17 cellular contexts compared by ENCODE assay signal in genomic region chr1:56389813-56390539, GRCh38.
DNase-seq lines count a peak whose midpoint lies in the region; ATAC-seq, FAIRE-seq and TF ChIP-seq lines count a peak whose summit lies in the region.
"Had no signal": no experiment of that assay in that cellular context is flagged by ENCODE, and none has a peak within 500 bp of the region (broad histone marks: within the 10 kb centered on the region; RNA-seq: fewer than 3 reads in every experiment).

No MANE protein-coding gene starts in this region.

- TF ChIP-seq CTCF in HepG2 (CRISPR knock-in tag; IDR thresholded peaks at IDR 0.05) (no peak), right lobe of liver (IDR thresholded peaks at IDR 0.05) (no peak), SK-N-SH (IDR thresholded peaks at IDR 0.05) (no peak), OCI-LY7 (conservative IDR thresholded peaks at IDR 0.05; ENCODE audit: low read length) (no peak)

- in situ Hi-C loops in HepG2 (cut with HindIII; ENCODE audit: extremely low pct_ligation_motif_present, low pct_unique_long_range_greater_than_20kb) = no loop called here

- ATAC-seq in HepG2 (no peak), right lobe of liver (no peak), HG02973 (IDR thresholded peaks at IDR 0.05; ENCODE audit: unreplicated experiment) (no peak)

- TF ChIP-seq EP300 in HepG2 (IDR thresholded peaks at IDR 0.05; ENCODE audit: low read depth in 2 of 2, low read length in 2 of 2) = no peak
- no peak for TF ChIP-seq EP300 in HepG2 (CRISPR knock-in tag; IDR thresholded peaks at IDR 0.05; ENCODE audit: borderline replicate concordance)
- TF ChIP-seq EP300 in SK-N-SH (IDR thresholded peaks at IDR 0.05; ENCODE audit: borderline replicate concordance in 1 of 2, low read depth in 1 of 2, low read length in 1 of 2) = no peak

- no TSS peak for BruUV-seq in HepG2 (replicated peaks; lab: Mats Ljungman, UMichigan)
- BruUV-seq in OCI-LY7 (replicated peaks; lab: Mats Ljungman, UMichigan) = no TSS peak

- no peak overlapping the region for H3K4me2 ChIP-seq in HepG2 (ENCODE audit: low read depth, low read length)
- no peak overlapping the region for H3K4me2 ChIP-seq in SK-N-SH
- no peak overlapping the region for H3K4me2 ChIP-seq in OCI-LY7 (ENCODE audit: low read length)
- H3K4me2 ChIP-seq: KMS-11 had no signal

- no peaks in the 10 kb centered on the region for H3F3A ChIP-seq in SK-N-SH (replicated peaks; ENCODE audit: insufficient read depth)

- CTCF ChIA-PET in HepG2 (lab: Yijun Ruan, JAX; ENCODE audit: low intra/inter-chr PET ratio, low total read pairs) (no interaction called here), SK-N-SH (lab: Yijun Ruan, JAX) (no interaction called here), OCI-LY7 (lab: Charles Lee; ENCODE audit: unreplicated experiment) (no interaction called here)

- no peak overlapping the region for H3K27ac ChIP-seq in HepG2 (ENCODE audit: extremely low read length, insufficient read depth, low read length)
- H3K27ac ChIP-seq in right lobe of liver = no peak overlapping the region
- H3K27ac ChIP-seq in SK-N-SH (ENCODE audit: low read depth in 2 of 2, low read length in 1 of 2) = no peak overlapping the region
- H3K27ac ChIP-seq in OCI-LY7 (ENCODE audit: low read depth, low read length, poor library complexity, severe bottlenecking) = no peak overlapping the region
- H3K27ac ChIP-seq: esophagus squamous epithelium, KMS-11, pancreas, SK-N-MC, thoracic aorta had no signal

- H3K4me1 ChIP-seq in HepG2 (ENCODE audit: insufficient read depth, low read length) (peaks cover 25% of the 10 kb centered on the region), right lobe of liver (no peaks in the 10 kb centered on the region), SK-N-SH (ENCODE audit: control insufficient read depth in 1 of 2, insufficient read depth in 2 of 2, low read depth in 1 of 2, low read length in 1 of 2) (no peaks in the 10 kb centered on the region; a peak in 1 of 4 replicates), OCI-LY7 (ENCODE audit: insufficient read depth, low read length, poor library complexity, severe bottlenecking) (no peaks in the 10 kb centered on the region)
- H3K4me1 ChIP-seq: pancreas had no signal

- intact Hi-C loops in HepG2 (cut with micrococcal nuclease; ENCODE audit: unreplicated experiment) = no loop called here
- intact Hi-C loops in right lobe of liver (cut with DNase I) = no loop called here
- intact Hi-C loops in OCI-LY7 (cut with micrococcal nuclease; ENCODE audit: unreplicated experiment) = no loop called here

- TF ChIP-seq RAD21 in HepG2 (CRISPR knock-in tag; IDR thresholded peaks at IDR 0.05) = no peak
- TF ChIP-seq RAD21 in SK-N-SH (IDR thresholded peaks at IDR 0.05; ENCODE audit: low read length) = no peak

- H4K20me1 ChIP-seq in HepG2 (ENCODE audit: insufficient read depth, low read length) (no peaks in the 10 kb centered on the region), SK-N-SH (ENCODE audit: insufficient read depth) (no peaks in the 10 kb centered on the region), OCI-LY7 (ENCODE audit: insufficient read depth, low read length) (no peaks in the 10 kb centered on the region)

- no peak overlapping the region for H3K4me3 ChIP-seq in HepG2 (replicated peaks in 1 of 3; ENCODE audit: insufficient read depth in 1 of 3, low read depth in 2 of 3, low read length in 3 of 3)
- no peak overlapping the region for H3K4me3 ChIP-seq in right lobe of liver
- no peak overlapping the region for H3K4me3 ChIP-seq in SK-N-SH (ENCODE audit: low read depth in 2 of 2, low read length in 1 of 2)
- H3K4me3 ChIP-seq in iPS-18c (ENCODE audit: insufficient read depth, low read depth, low read length) = peak overlapping the region; percentile 20; the same call in 1 of the 2 replicates
- no peak overlapping the region for H3K4me3 ChIP-seq in OCI-LY7 (ENCODE audit: low read depth, low read length, poor library complexity, severe bottlenecking)
- H3K4me3 ChIP-seq: esophagus squamous epithelium, pancreas, SK-N-MC, thoracic aorta had no signal

- POLR2A ChIA-PET in HepG2 (lab: Yijun Ruan, JAX) (no interaction called here), SK-N-SH (lab: Yijun Ruan, JAX) (no interaction called here), OCI-LY7 (lab: Charles Lee) (interaction anchor here (0.6 kb wide), 1 partner anchor 85 kb away, joined by 5 read pairs; no protein-coding TSS in a partner anchor)

- H2AFZ ChIP-seq in HepG2 (ENCODE audit: low read length) (no peak overlapping the region), SK-N-SH (ENCODE audit: low read depth) (no peak overlapping the region), OCI-LY7 (ENCODE audit: low read length) (no peak overlapping the region)

- H3K9me3 ChIP-seq in HepG2 (ENCODE audit: low read length) (no peaks in the 10 kb centered on the region), right lobe of liver (no peaks in the 10 kb centered on the region), SK-N-SH (no peaks in the 10 kb centered on the region), iPS-18c (ENCODE audit: control insufficient read depth, insufficient read depth, low read length) (no peaks in the 10 kb centered on the region), OCI-LY7 (ENCODE audit: low read length) (no peaks in the 10 kb centered on the region)
- H3K9me3 ChIP-seq: esophagus squamous epithelium, pancreas, thoracic aorta had no signal

- DNase-seq in HepG2 (ENCODE audit: low spot score) = no peak
- DNase-seq in right lobe of liver = no peak
- peak; percentile 32 for DNase-seq in SK-N-SH
- DNase-seq in stimulated activated CD4-positive, alpha-beta T cell treated with anti-CD3 and anti-CD28 coated beads, Interleukin-12 subunit alpha, Interleukin-12 subunit beta, amount 100 ng/mL, for 4 hours = no peak
- no peak for DNase-seq in NCI-H345 (lab: John Stamatoyannopoulos, UW)
- no peak for DNase-seq in OCI-LY7 (ENCODE audit: low spot score)
- DNase-seq: ACHN, esophagus squamous epithelium, hippocampal formation, NCI-H2029, pancreas had no signal

- H3K9me2 ChIP-seq in SK-N-SH (no peaks in the 10 kb centered on the region), OCI-LY7 (ENCODE audit: insufficient read depth, low read length) (no peaks in the 10 kb centered on the region; the same call in 1 of the 2 replicates)

- FAIRE-seq in HepG2 (lab: Jason Lieb, UNC) = no peak
- FAIRE-seq: colon, pancreas had no signal

- H3K79me2 ChIP-seq in HepG2 (ENCODE audit: insufficient read depth, low read length) (no peaks in the 10 kb centered on the region), SK-N-SH (ENCODE audit: insufficient read depth) (no peaks in the 10 kb centered on the region), OCI-LY7 (ENCODE audit: insufficient read depth, low read depth, low read length) (no peaks in the 10 kb centered on the region)

- H3K27me3 ChIP-seq in HepG2 (ENCODE audit: control insufficient read depth in 1 of 2, insufficient read depth in 2 of 2, low read length in 2 of 2) (no peaks in the 10 kb centered on the region), right lobe of liver (no peaks in the 10 kb centered on the region), SK-N-SH (ENCODE audit: insufficient read depth) (no peaks in the 10 kb centered on the region)
- H3K27me3 ChIP-seq: esophagus squamous epithelium, pancreas had no signal

- TF ChIP-seq POLR2A in HepG2 (IDR thresholded peaks at IDR 0.05; ENCODE audit: insufficient read depth in 1 of 2, low read depth in 2 of 2, low read length in 2 of 2) (no peak), right lobe of liver (IDR thresholded peaks at IDR 0.05) (no peak)

- H3K36me3 ChIP-seq in HepG2 (replicated peaks in 1 of 2; ENCODE audit: control insufficient read depth in 1 of 2, insufficient read depth in 2 of 2, low read length in 2 of 2) (no peaks in the 10 kb centered on the region), right lobe of liver (no peaks in the 10 kb centered on the region), SK-N-SH (replicated peaks in 1 of 2; ENCODE audit: control insufficient read depth in 1 of 2, insufficient read depth in 2 of 2, low read length in 1 of 2) (no peaks in the 10 kb centered on the region), OCI-LY7 (ENCODE audit: insufficient read depth, low read length) (no peaks in the 10 kb centered on the region)
- H3K36me3 ChIP-seq: esophagus squamous epithelium, pancreas, thoracic aorta had no signal

- 71% methylated on average over 4 of the region's 4 CpGs for WGBS in HepG2 (ENCODE audit: low lambda C conversion rate)
- 53% methylated on average over 4 of the region's 4 CpGs for WGBS in right lobe of liver (ENCODE audit: insufficient coverage, low coverage, low lambda C conversion rate, missing lambda C conversion rate)
- 60% methylated on average over 4 of the region's 4 CpGs for WGBS in SK-N-SH (ENCODE audit: low lambda C conversion rate)

- H3K9ac ChIP-seq in HepG2 (ENCODE audit: insufficient read depth, low read depth, low read length) (no peak overlapping the region), SK-N-SH (no peak overlapping the region)
- H3K9ac ChIP-seq: KMS-11 had no signal

TF ChIP-seq in HepG2, 621 proteins besides CTCF, POLR2A, EP300 and RAD21 (continues in another document):
- TF ChIP-seq CHD4 (IDR thresholded peaks at IDR 0.05; ENCODE audit: borderline replicate concordance, low read length) = no peak

TF ChIP-seq in SK-N-SH, 30 proteins besides CTCF, POLR2A, EP300 and RAD21 (continues in another document):
- TF ChIP-seq NFIC (IDR thresholded peaks at IDR 0.05; ENCODE audit: borderline replicate concordance) (no peak), ZBTB33 (IDR thresholded peaks at IDR 0.05; ENCODE audit: borderline replicate concordance, low read depth) (no peak), TEAD4 (IDR thresholded peaks at IDR 0.05; ENCODE audit: borderline replicate concordance, insufficient read depth) (no peak), RXRA (IDR thresholded peaks at IDR 0.05; ENCODE audit: borderline replicate concordance, low read depth) (no peak), NRF1 (IDR thresholded peaks at IDR 0.05; ENCODE audit: low read depth, low read length) (no peak), MAX (IDR thresholded peaks at IDR 0.05; ENCODE audit: low read depth) (no peak), POLR2AphosphoS5 (IDR thresholded peaks at IDR 0.05; ENCODE audit: low read depth, low read length) (no peak)
